ENCODE assay signal across 1 cellular context in genomic region chr7:149529136-149529718, GRCh38.
A peak's percentile ranks its signal among the peaks of the same experiment; 100 is the strongest.
TF ChIP-seq lines count a peak whose summit lies in the region.

No MANE protein-coding gene starts in this region.

TF ChIP-seq in HEK293, 187 proteins besides CTCF, POLR2A, EP300 and RAD21 (continued from another document):
- TF ChIP-seq SCRT1 (tag by site-specific recombination; IDR thresholded peaks at IDR 0.05; ENCODE audit: borderline replicate concordance) (no peak), ZNF112 (tag by site-specific recombination; IDR thresholded peaks at IDR 0.05) (no peak), SP2 (tag by site-specific recombination; IDR thresholded peaks at IDR 0.05) (no peak), ZNF571 (tag by site-specific recombination; IDR thresholded peaks at IDR 0.05) (no peak), KLF7 (tag by site-specific recombination; IDR thresholded peaks at IDR 0.05; ENCODE audit: borderline replicate concordance) (no peak), MYNN (tag by site-specific recombination; IDR thresholded peaks at IDR 0.05; ENCODE audit: borderline replicate concordance) (no peak), ZNF324 (tag by site-specific recombination; IDR thresholded peaks at IDR 0.05) (0 out of 2 replicates have a peak, but pooled peaks have one; percentile 42), ZBTB8A (tag by site-specific recombination; IDR thresholded peaks at IDR 0.05) (no peak), ZNF146 (tag by site-specific recombination; IDR thresholded peaks at IDR 0.05) (no peak), INSM2 (tag by site-specific recombination; IDR thresholded peaks at IDR 0.05) (no peak), ZNF792 (tag by site-specific recombination; IDR thresholded peaks at IDR 0.05) (no peak), ZNF426 (tag by site-specific recombination; IDR thresholded peaks at IDR 0.05) (no peak), ZNF221 (tag by site-specific recombination; IDR thresholded peaks at IDR 0.05; ENCODE audit: borderline replicate concordance) (no peak)
